ENCODE assay signal across 7 cellular contexts in genomic region chr6:150844371-150844770, GRCh38.
"Had no signal": no experiment of that assay in that cellular context is flagged by ENCODE, and none has a peak within 500 bp of the region (broad histone marks: within the 10 kb centered on the region; RNA-seq: fewer than 3 reads in every experiment).

No MANE protein-coding gene starts in this region.

- ATAC-seq: GM23338 had no signal

- H3K27ac ChIP-seq: HL-60 had no signal

- H3K4me3 ChIP-seq: GM23338 had no signal

- H2AFZ ChIP-seq: GM23338 had no signal

- H3K4me2 ChIP-seq: GM23338 had no signal

- FAIRE-seq: H1, H54 had no signal

- DNase-seq: H9, HCEC 1CT, IMR-90 had no signal
